Comparison of ENCODE assay signal across 1 cellular context in the genomic region with DNA sequence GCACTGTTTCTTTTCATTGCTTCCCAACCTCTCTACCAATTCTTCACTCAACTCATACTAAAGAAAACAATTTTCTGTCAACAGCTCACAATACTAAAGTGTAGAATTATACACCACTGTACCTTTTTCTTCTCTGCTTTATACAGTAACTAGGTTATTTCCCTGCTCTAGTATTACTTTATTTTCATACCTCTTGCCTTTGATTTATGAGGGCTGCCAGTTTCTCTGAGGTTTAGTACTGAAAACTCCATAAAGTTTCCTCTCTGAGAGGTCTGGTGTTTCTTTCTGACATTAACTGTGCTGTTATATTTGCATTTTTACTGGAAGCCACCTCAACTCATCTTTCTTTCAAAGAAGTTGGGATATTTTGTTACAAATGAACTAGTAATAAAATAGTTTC.
TF ChIP-seq lines count a peak whose summit lies in the region.

No MANE protein-coding gene starts in this region.

TF ChIP-seq in HEK293, 187 proteins besides CTCF, POLR2A, EP300 and RAD21 (continued from another document):
- no peak for TF ChIP-seq ZNF518A (tag by site-specific recombination; conservative IDR thresholded peaks at IDR 0.05; ENCODE audit: low read depth)
- TF ChIP-seq, protein P1, sequence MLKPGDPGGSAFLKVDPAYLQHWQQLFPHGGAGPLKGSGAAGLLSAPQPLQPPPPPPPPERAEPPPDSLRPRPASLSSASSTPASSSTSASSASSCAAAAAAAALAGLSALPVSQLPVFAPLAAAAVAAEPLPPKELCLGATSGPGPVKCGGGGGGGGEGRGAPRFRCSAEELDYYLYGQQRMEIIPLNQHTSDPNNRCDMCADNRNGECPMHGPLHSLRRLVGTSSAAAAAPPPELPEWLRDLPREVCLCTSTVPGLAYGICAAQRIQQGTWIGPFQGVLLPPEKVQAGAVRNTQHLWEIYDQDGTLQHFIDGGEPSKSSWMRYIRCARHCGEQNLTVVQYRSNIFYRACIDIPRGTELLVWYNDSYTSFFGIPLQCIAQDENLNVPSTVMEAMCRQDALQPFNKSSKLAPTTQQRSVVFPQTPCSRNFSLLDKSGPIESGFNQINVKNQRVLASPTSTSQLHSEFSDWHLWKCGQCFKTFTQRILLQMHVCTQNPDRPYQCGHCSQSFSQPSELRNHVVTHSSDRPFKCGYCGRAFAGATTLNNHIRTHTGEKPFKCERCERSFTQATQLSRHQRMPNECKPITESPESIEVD (tag by site-specific recombination; IDR thresholded peaks at IDR 0.05), result peak; percentile 98
- TF ChIP-seq PRDM4 (tag by site-specific recombination; IDR thresholded peaks at IDR 0.05), result peak; percentile 59; the same call in 1 of the 2 replicates
- TF ChIP-seq HOXA7 (CRISPR knock-in tag; IDR thresholded peaks at IDR 0.05; ENCODE audit: borderline replicate concordance), result no peak
